ENCODE assay signal across 20 cellular contexts in the genomic region with DNA sequence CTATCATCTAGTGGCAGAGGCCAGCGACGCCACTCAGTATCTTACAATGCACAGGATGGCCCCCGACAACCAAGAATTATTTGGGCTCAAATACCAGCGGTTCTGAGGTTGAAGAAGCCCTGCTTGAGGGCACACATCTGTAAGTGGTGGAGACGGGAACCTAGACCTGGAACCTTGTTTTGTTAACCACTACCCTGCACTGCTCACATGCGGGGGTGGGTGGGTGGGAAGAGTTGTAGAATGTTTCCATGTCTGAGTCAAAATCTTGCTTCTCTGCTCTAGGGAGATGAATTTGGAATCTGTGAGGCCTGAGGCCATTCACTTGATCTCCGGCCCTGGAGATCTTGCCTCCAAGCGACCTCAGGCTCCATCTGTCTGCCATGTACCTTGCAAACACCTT. TPM values are rescaled to one million over a fixed set of nuclear protein-coding genes. Genes with fewer than 3 reads are reported as not detected.
DNase-seq lines count a peak whose midpoint lies in the region; ATAC-seq, FAIRE-seq and TF ChIP-seq lines count a peak whose summit lies in the region.
"Had no signal": no experiment of that assay in that cellular context is flagged by ENCODE, and none has a peak within 500 bp of the region (broad histone marks: within the 10 kb centered on the region; RNA-seq: fewer than 3 reads in every experiment).

No MANE protein-coding gene starts in this region.

- FAIRE-seq in astrocyte (lab: Jason Lieb, UNC) = no peak
- FAIRE-seq: islet of Langerhans had no signal

- DNase-seq in stimulated activated naive CD8-positive, alpha-beta T cell treated with anti-CD3 and anti-CD28 coated beads, Interleukin-15, Interleukin-2, amounts not matched to agents 100 U/mL and 50 U/mL, for 24 hours = no peak
- no peak for DNase-seq in stimulated activated naive CD8-positive, alpha-beta T cell treated with anti-CD3 and anti-CD28 coated beads, Interleukin-15, amount 100 ng/mL, for 72 hours
- DNase-seq in astrocyte (ENCODE audit: low read depth) (peak; percentile 49), osteoblast (ENCODE audit: insufficient read length, low spot score, missing footprints) (peak; percentile 88), NCI-H510A treated with DMSO at 0.1 percent for 48 hours (lab: John Stamatoyannopoulos, UW) (no peak), NCI-H748 treated with DMSO at 0.1 percent for 48 hours (lab: John Stamatoyannopoulos, UW) (no peak)
- DNase-seq in NK-92 treated with Interleukin-12 subunit alpha and Interleukin-12 subunit beta, amount 100 ng/mL, for 24 hours (lab: John Stamatoyannopoulos, UW) = no peak
- no peak for DNase-seq in activated naive CD4-positive, alpha-beta T cell treated with anti-CD3 and anti-CD28 coated beads, Interleukin-2, amount 50 U/mL, for 72 hours (ENCODE audit: low spot score in 2 of 2)
- DNase-seq: activated B cell treated with CpG ODN at 0.5 μM for 24 hours; activated naive CD4-positive, alpha-beta T cell treated with Interleukin-2 at 50 U/mL for 16 hours; Calu3; GF-D8; NCI-H1694; nephron progenitor cell; stimulated activated CD4-positive, alpha-beta T cell treated with anti-CD3 and anti-CD28 coated beads, Interleukin-15, amount 100 ng/mL, for 24 hours; stimulated activated naive CD4-positive, alpha-beta T cell treated with Interleukin-2 at 50 U/mL for 16 hours had no signal

- no peaks in the 10 kb centered on the region for H3K9me3 Mint-ChIP-seq in stimulated activated naive CD8-positive, alpha-beta T cell treated with anti-CD3 and anti-CD28 coated beads, Interleukin-15, amount 100 ng/mL, for 72 hours
- no peaks in the 10 kb centered on the region for H3K9me3 Mint-ChIP-seq in astrocyte (ENCODE audit: unreplicated experiment)
- no peaks in the 10 kb centered on the region for H3K9me3 Mint-ChIP-seq in activated naive CD4-positive, alpha-beta T cell treated with anti-CD3 and anti-CD28 coated beads, Interleukin-2, amount 50 U/mL, for 72 hours
- H3K9me3 Mint-ChIP-seq: activated B cell treated with CpG ODN at 0.5 μM for 24 hours, brain, nephron progenitor cell had no signal

- H3K9me3 ChIP-seq in astrocyte (ENCODE audit: insufficient read depth, low read depth, low read length) (no peaks in the 10 kb centered on the region), osteoblast (ENCODE audit: low read depth, low read length) (no peaks in the 10 kb centered on the region)
- H3K9me3 ChIP-seq: MG63, SJSA1 had no signal

- H3K9ac ChIP-seq in astrocyte (ENCODE audit: low read length) = peak overlapping the region; percentile 54

- H3K36me3 ChIP-seq in astrocyte (ENCODE audit: insufficient read depth, low read length) = no peaks in the 10 kb centered on the region
- peaks cover 5% of the 10 kb centered on the region for H3K36me3 ChIP-seq in osteoblast (ENCODE audit: insufficient read depth, low read length)

- peak overlapping the region; percentile 78 for H3K27ac ChIP-seq in astrocyte (ENCODE audit: low read depth, low read length)
- H3K27ac ChIP-seq in osteoblast (ENCODE audit: low read depth, low read length) = peak overlapping the region; percentile 93
- H3K27ac ChIP-seq: SJSA1 had no signal

- TF ChIP-seq CTCF in astrocyte (IDR thresholded peaks at IDR 0.05; ENCODE audit: insufficient read depth, low read depth, low read length) = no peak
- TF ChIP-seq CTCF in osteoblast (IDR thresholded peaks at IDR 0.05; ENCODE audit: extremely low read depth, low read depth, low read length) = no peak

- H3K79me2 ChIP-seq in astrocyte (ENCODE audit: insufficient read depth, low read length) = peaks cover 47% of the 10 kb centered on the region
- peaks cover 63% of the 10 kb centered on the region for H3K79me2 ChIP-seq in osteoblast (ENCODE audit: insufficient read depth, low read length)

- H3K27me3 Mint-ChIP-seq in stimulated activated naive CD8-positive, alpha-beta T cell treated with anti-CD3 and anti-CD28 coated beads, Interleukin-15, amount 100 ng/mL, for 72 hours = no peaks in the 10 kb centered on the region
- no peaks in the 10 kb centered on the region for H3K27me3 Mint-ChIP-seq in astrocyte (ENCODE audit: low read depth, unreplicated experiment)
- H3K27me3 Mint-ChIP-seq: activated B cell treated with CpG ODN at 0.5 μM for 24 hours, brain had no signal

- H3K4me2 ChIP-seq in astrocyte (ENCODE audit: low read length) (peak overlapping the region; percentile 55), osteoblast (ENCODE audit: insufficient read depth, low read length) (peak overlapping the region; percentile 61)

- H4K20me1 ChIP-seq in astrocyte (ENCODE audit: insufficient read depth, low read length) (peaks cover 31% of the 10 kb centered on the region), osteoblast (ENCODE audit: insufficient read depth, low read length) (peaks cover 15% of the 10 kb centered on the region)

- H3K27me3 ChIP-seq in astrocyte (ENCODE audit: insufficient read depth, low read length) (no peaks in the 10 kb centered on the region), osteoblast (ENCODE audit: insufficient read depth, low read length) (no peaks in the 10 kb centered on the region)
- H3K27me3 ChIP-seq: MG63, SJSA1 had no signal

- H2AFZ ChIP-seq in astrocyte (ENCODE audit: low read depth, low read length) (no peak overlapping the region), osteoblast (ENCODE audit: low read length) (no peak overlapping the region)

- H3K4me1 Mint-ChIP-seq in stimulated activated naive CD8-positive, alpha-beta T cell treated with anti-CD3 and anti-CD28 coated beads, Interleukin-15, amount 100 ng/mL, for 72 hours = peaks cover 85% of the 10 kb centered on the region
- H3K4me1 Mint-ChIP-seq in astrocyte (ENCODE audit: low read depth, unreplicated experiment) = peaks cover 37% of the 10 kb centered on the region

- no peak overlapping the region for H3K27ac Mint-ChIP-seq in stimulated activated naive CD8-positive, alpha-beta T cell treated with anti-CD3 and anti-CD28 coated beads, Interleukin-15, amount 100 ng/mL, for 72 hours
- no peak overlapping the region for H3K27ac Mint-ChIP-seq in astrocyte (ENCODE audit: unreplicated experiment)
- H3K27ac Mint-ChIP-seq in activated naive CD4-positive, alpha-beta T cell treated with anti-CD3 and anti-CD28 coated beads, Interleukin-2, amount 50 U/mL, for 72 hours = no peak overlapping the region
- H3K27ac Mint-ChIP-seq: activated B cell treated with CpG ODN at 0.5 μM for 24 hours, nephron progenitor cell had no signal

- H3K4me1 ChIP-seq in astrocyte (ENCODE audit: insufficient read depth, low read length) (peaks cover 56% of the 10 kb centered on the region), osteoblast (ENCODE audit: insufficient read depth, low read length) (peaks cover 69% of the 10 kb centered on the region)

- peaks cover 3% of the 10 kb centered on the region for H3K36me3 Mint-ChIP-seq in astrocyte (ENCODE audit: low read depth, unreplicated experiment)
- no peaks in the 10 kb centered on the region for H3K36me3 Mint-ChIP-seq in activated naive CD4-positive, alpha-beta T cell treated with anti-CD3 and anti-CD28 coated beads, Interleukin-2, amount 50 U/mL, for 72 hours

- ATAC-seq in stimulated activated naive CD8-positive, alpha-beta T cell treated with anti-CD3 and anti-CD28 coated beads, Interleukin-15, Interleukin-2, amounts not matched to agents 100 U/mL and 50 U/mL, for 24 hours = peak; percentile 28
- no peak for ATAC-seq in stimulated activated naive CD8-positive, alpha-beta T cell treated with anti-CD3 and anti-CD28 coated beads, Interleukin-15, amount 100 ng/mL, for 72 hours
- no peak for ATAC-seq in activated naive CD4-positive, alpha-beta T cell treated with anti-CD3 and anti-CD28 coated beads, Interleukin-2, amount 50 U/mL, for 72 hours

- H3K4me3 Mint-ChIP-seq in stimulated activated naive CD8-positive, alpha-beta T cell treated with anti-CD3 and anti-CD28 coated beads, Interleukin-15, amount 100 ng/mL, for 72 hours = no peak overlapping the region
- H3K4me3 Mint-ChIP-seq in astrocyte (ENCODE audit: unreplicated experiment) = peak overlapping the region; percentile 27
- H3K4me3 Mint-ChIP-seq: activated B cell treated with CpG ODN at 0.5 μM for 24 hours, brain, nephron progenitor cell had no signal

- no peak overlapping the region for H3K4me3 ChIP-seq in astrocyte (ENCODE audit: insufficient read depth, low read depth, low read length)
- peak overlapping the region; percentile 16 for H3K4me3 ChIP-seq in osteoblast (ENCODE audit: insufficient read depth, low read length)
- H3K4me3 ChIP-seq: MG63, SJSA1 had no signal

RNA-seq across cellular contexts. Expression of a gene that starts 44.1 kb away (rescaled TPM):
- 42.1 and 45.4 TPM in 2 replicates for total RNA-seq in astrocyte
- 33.7 and 37.7 TPM in 2 replicates for total RNA-seq in osteoblast
- total RNA-seq in activated naive CD4-positive, alpha-beta T cell treated with anti-CD3 and anti-CD28 coated beads, Interleukin-2, amount 50 U/mL, for 72 hours = 10 to 100 TPM; 51.8 to 66.9 TPM

Comparison
In these comparisons a context has a peak if more than half of its experiments do, and no peak if none do; other contexts are left out.
1. DNase-seq: peak in astrocyte (single experiment) and osteoblast (single experiment); none in stimulated activated naive CD8-positive, alpha-beta T cell treated with anti-CD3 and anti-CD28 coated beads, Interleukin-15, Interleukin-2, amounts not matched to agents 100 U/mL and 50 U/mL, for 24 hours (single experiment), stimulated activated naive CD8-positive, alpha-beta T cell treated with anti-CD3 and anti-CD28 coated beads, Interleukin-15, amount 100 ng/mL, for 72 hours (0 of 2), NK-92 treated with Interleukin-12 subunit alpha and Interleukin-12 subunit beta, amount 100 ng/mL, for 24 hours (single experiment), NCI-H510A treated with DMSO at 0.1 percent for 48 hours (single experiment), NCI-H748 treated with DMSO at 0.1 percent for 48 hours (single experiment) and activated naive CD4-positive, alpha-beta T cell treated with anti-CD3 and anti-CD28 coated beads, Interleukin-2, amount 50 U/mL, for 72 hours (0 of 2).